ENCODE assay signal across 8 cellular contexts in the genomic region with DNA sequence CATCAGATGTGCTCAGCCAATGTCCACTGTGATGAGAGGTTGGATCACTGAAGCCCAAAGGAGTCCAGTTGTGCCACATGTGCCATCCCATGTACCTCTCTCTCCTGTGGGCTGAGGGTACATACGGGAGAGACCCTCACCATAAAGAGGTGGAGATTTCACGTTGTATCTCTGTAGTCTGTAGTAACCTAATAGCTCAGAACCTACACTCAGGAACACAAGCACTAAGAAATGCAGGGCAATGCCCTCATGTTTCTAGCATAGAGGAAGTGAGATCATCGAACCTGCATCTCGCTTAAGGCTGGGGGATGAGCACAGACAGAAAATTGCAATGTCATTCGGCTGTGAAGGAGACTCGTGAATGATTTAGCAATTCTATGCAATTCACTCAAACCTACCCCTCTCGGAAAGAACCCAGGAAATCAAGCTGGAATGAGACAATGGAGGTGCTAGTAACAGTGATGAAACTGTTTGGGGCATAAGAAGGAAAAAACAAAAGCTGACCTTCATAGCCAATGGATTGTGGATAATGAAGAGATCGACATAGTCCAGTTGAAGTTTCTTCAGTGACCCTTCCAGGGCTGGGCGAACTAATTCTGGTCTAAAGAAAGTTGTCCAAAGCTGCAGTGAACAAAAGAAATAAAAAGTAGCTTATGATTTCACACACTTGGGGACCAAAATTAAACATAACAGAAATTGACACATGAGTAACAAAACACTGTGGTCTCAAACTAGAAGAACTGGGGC.
DNase-seq lines count a peak whose midpoint lies in the region; ATAC-seq and TF ChIP-seq lines count a peak whose summit lies in the region.

No MANE protein-coding gene starts in this region.

- peaks cover 58% of the 10 kb centered on the region for H3K36me3 Mint-ChIP-seq in activated CD4-positive, alpha-beta memory T cell treated with anti-CD3 and anti-CD28 coated beads, Interleukin-2, amount 10 ng/mL, durations not matched to agents 7 days and 5 days (ENCODE audit: low read depth)
- H3K36me3 Mint-ChIP-seq in glutamatergic neuron (ENCODE audit: unreplicated experiment) = no peaks in the 10 kb centered on the region

- H3K9me3 Mint-ChIP-seq in activated CD4-positive, alpha-beta memory T cell treated with anti-CD3 and anti-CD28 coated beads, Interleukin-2, amount 10 ng/mL, durations not matched to agents 7 days and 5 days = peaks cover 7% of the 10 kb centered on the region
- no peaks in the 10 kb centered on the region for H3K9me3 Mint-ChIP-seq in glutamatergic neuron (ENCODE audit: unreplicated experiment)

- no peak for TF ChIP-seq CTCF in glutamatergic neuron (IDR thresholded peaks at IDR 0.05; ENCODE audit: partially characterized antibody, unreplicated experiment)

- DNase-seq in activated effector memory CD4-positive, alpha-beta T cell treated with anti-CD3 and anti-CD28 coated beads, Interleukin-2, amount 50 U/mL, for 16 hours = peak; percentile 63
- no peak for DNase-seq in activated effector memory CD4-positive, alpha-beta T cell treated with Interleukin-2 at 50 U/mL for 16 hours
- peak; percentile 52 for DNase-seq in activated CD4-positive, alpha-beta memory T cell treated with anti-CD3 and anti-CD28 coated beads, Interleukin-2, amount 10 ng/mL, durations not matched to agents 7 days and 5 days
- DNase-seq in mucosa of gallbladder (ENCODE audit: low spot score) (peak; percentile 14), activated gamma-delta T cell (lab: John Stamatoyannopoulos, UW) (no peak), glutamatergic neuron (no peak), COLO829 (ENCODE audit: low spot score) (no peak)

- no peak overlapping the region for H3K4me3 Mint-ChIP-seq in activated CD4-positive, alpha-beta memory T cell treated with anti-CD3 and anti-CD28 coated beads, Interleukin-2, amount 10 ng/mL, durations not matched to agents 7 days and 5 days
- H3K4me3 Mint-ChIP-seq in glutamatergic neuron (ENCODE audit: unreplicated experiment) = no peak overlapping the region

- POLR2A ChIA-PET in activated CD4-positive, alpha-beta memory T cell treated with anti-CD3 and anti-CD28 coated beads, Interleukin-2, amount 10 ng/mL, durations not matched to agents 7 days and 5 days (lab: Charles Lee) = interaction anchor here (0.8 to 2.9 kb wide), 7 partner anchors 9 to 435 kb away, joined by 3 to 26 read pairs (median 3); no protein-coding TSS in a partner anchor

- CTCF ChIA-PET in activated CD4-positive, alpha-beta memory T cell treated with anti-CD3 and anti-CD28 coated beads, Interleukin-2, amount 10 ng/mL, durations not matched to agents 7 days and 5 days (lab: Charles Lee) = interaction anchor here (1.2 to 4.3 kb wide), 7 partner anchors 9 to 470 kb away, joined by 4 to 36 read pairs (median 11); no protein-coding TSS in a partner anchor

- no peaks in the 10 kb centered on the region for H3K27me3 Mint-ChIP-seq in activated CD4-positive, alpha-beta memory T cell treated with anti-CD3 and anti-CD28 coated beads, Interleukin-2, amount 10 ng/mL, durations not matched to agents 7 days and 5 days
- H3K27me3 Mint-ChIP-seq in glutamatergic neuron (ENCODE audit: unreplicated experiment) = no peaks in the 10 kb centered on the region

- peaks cover 48% of the 10 kb centered on the region for H3K4me1 Mint-ChIP-seq in activated CD4-positive, alpha-beta memory T cell treated with anti-CD3 and anti-CD28 coated beads, Interleukin-2, amount 10 ng/mL, durations not matched to agents 7 days and 5 days
- H3K4me1 Mint-ChIP-seq in glutamatergic neuron (ENCODE audit: low read depth, unreplicated experiment) = no peaks in the 10 kb centered on the region

- ATAC-seq in HG03457 (IDR thresholded peaks at IDR 0.05; ENCODE audit: unreplicated experiment) = peak; percentile 50

- peak overlapping the region; percentile 87 for H3K27ac Mint-ChIP-seq in activated CD4-positive, alpha-beta memory T cell treated with anti-CD3 and anti-CD28 coated beads, Interleukin-2, amount 10 ng/mL, durations not matched to agents 7 days and 5 days
- no peak overlapping the region for H3K27ac Mint-ChIP-seq in glutamatergic neuron (ENCODE audit: unreplicated experiment)

Comparison
In these comparisons a context has a peak if more than half of its experiments do, and no peak if none do; other contexts are left out.
1. DNase-seq: peak in activated effector memory CD4-positive, alpha-beta T cell treated with anti-CD3 and anti-CD28 coated beads, Interleukin-2, amount 50 U/mL, for 16 hours (single experiment), activated CD4-positive, alpha-beta memory T cell treated with anti-CD3 and anti-CD28 coated beads, Interleukin-2, amount 10 ng/mL, durations not matched to agents 7 days and 5 days (single experiment) and mucosa of gallbladder (single experiment); none in activated effector memory CD4-positive, alpha-beta T cell treated with Interleukin-2 at 50 U/mL for 16 hours (single experiment), activated gamma-delta T cell (single experiment), glutamatergic neuron (single experiment) and COLO829 (single experiment).